ENCODE assay signal across 12 cellular contexts in genomic region chr10:33487014-33487776, GRCh38.
DNase-seq lines count a peak whose midpoint lies in the region; ATAC-seq and TF ChIP-seq lines count a peak whose summit lies in the region.
"Had no signal": no experiment of that assay in that cellular context is flagged by ENCODE, and none has a peak within 500 bp of the region (broad histone marks: within the 10 kb centered on the region; RNA-seq: fewer than 3 reads in every experiment).

No MANE protein-coding gene starts in this region.

- H3K36me3 Mint-ChIP-seq in CD4-positive, CD25-positive, alpha-beta regulatory T cell: no peaks in the 10 kb centered on the region
- no peaks in the 10 kb centered on the region for H3K36me3 Mint-ChIP-seq in activated T-helper 17 cell treated with anti-CD3 and anti-CD28 coated beads, Interleukin-2, amount 50 U/mL, for 72 hours (ENCODE audit: low read depth)
- no peaks in the 10 kb centered on the region for H3K36me3 Mint-ChIP-seq in nephron progenitor cell (ENCODE audit: low read depth)
- H3K36me3 Mint-ChIP-seq: activated naive CD8-positive, alpha-beta T cell; stimulated activated memory B cell treated with anti-CD40 and anti-IgM and Interleukin-4, amounts not matched to agents 10 μg/mL and 1 μg/mL and 100 μg/mL, for 72 hours had no signal

- peaks cover 0 to 12% (median 8%) of the 10 kb centered on the region in 4 donors for H3K4me1 Mint-ChIP-seq in CD4-positive, CD25-positive, alpha-beta regulatory T cell
- H3K4me1 Mint-ChIP-seq in activated T-helper 17 cell treated with anti-CD3 and anti-CD28 coated beads, Interleukin-2, amount 50 U/mL, for 72 hours: peaks cover 13% of the 10 kb centered on the region
- H3K4me1 Mint-ChIP-seq in nephron progenitor cell: peaks cover 35% of the 10 kb centered on the region
- H3K4me1 Mint-ChIP-seq: stimulated activated memory B cell treated with anti-CD40 and anti-IgM and Interleukin-4, amounts not matched to agents 10 μg/mL and 1 μg/mL and 100 μg/mL, for 72 hours had no signal

- no peaks in the 10 kb centered on the region for H3K27me3 Mint-ChIP-seq in CD4-positive, CD25-positive, alpha-beta regulatory T cell
- no peaks in the 10 kb centered on the region for H3K27me3 Mint-ChIP-seq in activated T-helper 17 cell treated with anti-CD3 and anti-CD28 coated beads, Interleukin-2, amount 50 U/mL, for 72 hours
- no peaks in the 10 kb centered on the region for H3K27me3 Mint-ChIP-seq in nephron progenitor cell (ENCODE audit: low read depth, poor library complexity)

- no peak overlapping the region for H3K27ac ChIP-seq in CD4-positive, CD25-positive, alpha-beta regulatory T cell (ENCODE audit: insufficient read depth, low read length, poor library complexity, severe bottlenecking)
- H3K27ac ChIP-seq in lower lobe of right lung: no peak overlapping the region
- H3K27ac ChIP-seq: heart right ventricle had no signal

- H3K4me3 ChIP-seq in CD4-positive, CD25-positive, alpha-beta regulatory T cell (ENCODE audit: low read depth, low read length): peak overlapping the region; percentile 70
- peak overlapping the region; percentile 2 for H3K4me3 ChIP-seq in lower lobe of right lung
- H3K4me3 ChIP-seq: heart right ventricle had no signal

- peaks cover 0 to 3% (median 0%) of the 10 kb centered on the region in 7 donors for H3K9me3 Mint-ChIP-seq in CD4-positive, CD25-positive, alpha-beta regulatory T cell
- H3K9me3 Mint-ChIP-seq in activated T-helper 17 cell treated with anti-CD3 and anti-CD28 coated beads, Interleukin-2, amount 50 U/mL, for 72 hours: no peaks in the 10 kb centered on the region
- H3K9me3 Mint-ChIP-seq in nephron progenitor cell: peaks cover 4% of the 10 kb centered on the region
- H3K9me3 Mint-ChIP-seq: stimulated activated memory B cell treated with anti-CD40 and anti-IgM and Interleukin-4, amounts not matched to agents 10 μg/mL and 1 μg/mL and 100 μg/mL, for 72 hours had no signal

- no peak for ATAC-seq in CD4-positive, CD25-positive, alpha-beta regulatory T cell (ENCODE audit: low read depth in 2 of 2)
- ATAC-seq in HG03354 (IDR thresholded peaks at IDR 0.05; ENCODE audit: poor library complexity, severe bottlenecking, unreplicated experiment) (peak; percentile 52), lower lobe of right lung (no peak), HG02973 (IDR thresholded peaks at IDR 0.05; ENCODE audit: unreplicated experiment) (no peak)
- ATAC-seq in activated T-helper 17 cell treated with anti-CD3 and anti-CD28 coated beads, Interleukin-2, amount 50 U/mL, for 72 hours (replicated peaks): no peak
- ATAC-seq: stimulated activated memory B cell treated with anti-CD40 and anti-IgM and Interleukin-4, amounts not matched to agents 10 μg/mL and 1 μg/mL and 100 μg/mL, for 72 hours had no signal

- H3K9me3 ChIP-seq in CD4-positive, CD25-positive, alpha-beta regulatory T cell (ENCODE audit: control insufficient read depth in 2 of 2, low read length in 2 of 2): no peaks in the 10 kb centered on the region
- no peaks in the 10 kb centered on the region for H3K9me3 ChIP-seq in lower lobe of right lung
- H3K9me3 ChIP-seq: heart right ventricle had no signal

- peak in 2 of 3 donors; percentile 10 to 55 for DNase-seq in CD4-positive, CD25-positive, alpha-beta regulatory T cell
- DNase-seq in lower lobe of right lung (no peak), nephron progenitor cell (no peak), NCI-H748 treated with DMSO at 0.1 percent for 48 hours (lab: John Stamatoyannopoulos, UW) (no peak)
- no peak for DNase-seq in activated CD4-positive, CD25-positive, alpha-beta regulatory T cell treated with anti-CD3 and anti-CD28 coated beads, Interleukin-2, amount 50 U/mL, for 72 hours
- DNase-seq: GOT3, heart right ventricle had no signal

- intact Hi-C loops in lower lobe of right lung (cut with DNase I): no loop called here

- peak overlapping the region in 3 of 4 donors; percentile 62 to 81 (median 66) for H3K4me3 Mint-ChIP-seq in CD4-positive, CD25-positive, alpha-beta regulatory T cell
- peak overlapping the region; percentile 46 for H3K4me3 Mint-ChIP-seq in activated T-helper 17 cell treated with anti-CD3 and anti-CD28 coated beads, Interleukin-2, amount 50 U/mL, for 72 hours
- no peak overlapping the region for H3K4me3 Mint-ChIP-seq in nephron progenitor cell
- H3K4me3 Mint-ChIP-seq: activated naive CD8-positive, alpha-beta T cell; stimulated activated memory B cell treated with anti-CD40 and anti-IgM and Interleukin-4, amounts not matched to agents 10 μg/mL and 1 μg/mL and 100 μg/mL, for 72 hours had no signal

- TF ChIP-seq CTCF in lower lobe of right lung (IDR thresholded peaks at IDR 0.05) (no peak), nephron progenitor cell (IDR thresholded peaks at IDR 0.05) (no peak)

- H3K27me3 ChIP-seq in CD4-positive, CD25-positive, alpha-beta regulatory T cell (ENCODE audit: control insufficient read depth, insufficient read depth, low read length): no peaks in the 10 kb centered on the region
- H3K27me3 ChIP-seq in lower lobe of right lung (ENCODE audit: low read depth): no peaks in the 10 kb centered on the region
- H3K27me3 ChIP-seq: heart right ventricle had no signal

- H3K27ac Mint-ChIP-seq in CD4-positive, CD25-positive, alpha-beta regulatory T cell: peak overlapping the region in 2 of 3 donors; percentile 42 to 59
- H3K27ac Mint-ChIP-seq in activated T-helper 17 cell treated with anti-CD3 and anti-CD28 coated beads, Interleukin-2, amount 50 U/mL, for 72 hours: no peak overlapping the region
- no peak overlapping the region for H3K27ac Mint-ChIP-seq in nephron progenitor cell
- H3K27ac Mint-ChIP-seq: activated naive CD8-positive, alpha-beta T cell; stimulated activated memory B cell treated with anti-CD40 and anti-IgM and Interleukin-4, amounts not matched to agents 10 μg/mL and 1 μg/mL and 100 μg/mL, for 72 hours had no signal

- H3K4me1 ChIP-seq in CD4-positive, CD25-positive, alpha-beta regulatory T cell (ENCODE audit: control insufficient read depth, insufficient read depth, low read length, poor library complexity, severe bottlenecking): no peaks in the 10 kb centered on the region
- peaks cover 12% of the 10 kb centered on the region for H3K4me1 ChIP-seq in lower lobe of right lung

- no peaks in the 10 kb centered on the region for H3K36me3 ChIP-seq in CD4-positive, CD25-positive, alpha-beta regulatory T cell (ENCODE audit: control insufficient read depth, insufficient read depth, low read length)
- no peaks in the 10 kb centered on the region for H3K36me3 ChIP-seq in lower lobe of right lung
- H3K36me3 ChIP-seq: heart right ventricle had no signal

Comparison
In these comparisons a context has a peak if more than half of its experiments do, and no peak if none do; other contexts are left out.
1. DNase-seq: peak in CD4-positive, CD25-positive, alpha-beta regulatory T cell (2 of 3); none in lower lobe of right lung (single experiment), nephron progenitor cell (single experiment), NCI-H748 treated with DMSO at 0.1 percent for 48 hours (single experiment) and activated CD4-positive, CD25-positive, alpha-beta regulatory T cell treated with anti-CD3 and anti-CD28 coated beads, Interleukin-2, amount 50 U/mL, for 72 hours (single experiment).
2. H3K27ac Mint-ChIP-seq: peak in CD4-positive, CD25-positive, alpha-beta regulatory T cell (2 of 3); none in activated T-helper 17 cell treated with anti-CD3 and anti-CD28 coated beads, Interleukin-2, amount 50 U/mL, for 72 hours (single experiment) and nephron progenitor cell (single experiment).